30 cellular contexts compared by ENCODE assay signal in the genomic region with DNA sequence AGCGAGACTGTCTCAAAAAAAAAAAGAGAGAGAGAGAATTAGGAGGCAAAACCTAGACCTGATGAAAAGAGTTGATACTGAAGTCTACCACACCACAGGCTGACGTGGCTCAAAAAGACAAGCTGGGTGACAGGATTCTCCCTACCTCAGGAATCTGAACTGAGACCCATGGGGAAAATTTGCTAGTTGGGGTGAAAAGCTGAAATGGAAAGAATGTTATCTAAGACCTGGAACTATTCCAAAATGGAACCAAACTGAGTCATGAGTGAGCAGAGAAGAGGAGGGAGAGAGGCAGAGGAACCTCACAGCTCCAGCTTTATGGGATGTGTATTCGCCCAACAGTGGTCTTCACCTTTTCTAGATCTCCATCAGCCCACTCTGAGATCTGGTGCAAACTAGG.
DNase-seq lines count a peak whose midpoint lies in the region; ATAC-seq and TF ChIP-seq lines count a peak whose summit lies in the region.
"Had no signal": no experiment of that assay in that cellular context is flagged by ENCODE, and none has a peak within 500 bp of the region (broad histone marks: within the 10 kb centered on the region; RNA-seq: fewer than 3 reads in every experiment).

No MANE protein-coding gene starts in this region.

- H3K4me3 Mint-ChIP-seq in T-helper 2 cell treated with Interferon-gamma antibody and Interleukin-4, amounts not matched to agents 5 μg/mL and 100 μg/mL, for 36 hours = no peak overlapping the region
- H3K4me3 Mint-ChIP-seq in stimulated activated naive CD8-positive, alpha-beta T cell treated with anti-CD3 and anti-CD28 coated beads, Interleukin-15, amount 100 ng/mL, for 72 hours = no peak overlapping the region
- H3K4me3 Mint-ChIP-seq: mesothelial cell of epicardium, neural crest cell, type B pancreatic cell had no signal

- no peak for TF ChIP-seq CTCF in fibroblast of pulmonary artery (IDR thresholded peaks at IDR 0.05; ENCODE audit: low read length, missing control alignments)

- peaks cover 12% of the 10 kb centered on the region for H3K4me1 ChIP-seq in effector memory CD4-positive, alpha-beta T cell (ENCODE audit: control insufficient read depth, insufficient read depth, low read length, poor library complexity, severe bottlenecking)

- no peaks in the 10 kb centered on the region for H3K9me3 Mint-ChIP-seq in T-helper 2 cell treated with Interferon-gamma antibody and Interleukin-4, amounts not matched to agents 5 μg/mL and 100 μg/mL, for 36 hours
- H3K9me3 Mint-ChIP-seq in stimulated activated naive CD8-positive, alpha-beta T cell treated with anti-CD3 and anti-CD28 coated beads, Interleukin-15, amount 100 ng/mL, for 72 hours = no peaks in the 10 kb centered on the region
- H3K9me3 Mint-ChIP-seq: mesothelial cell of epicardium, neural crest cell, type B pancreatic cell had no signal

- no peaks in the 10 kb centered on the region for H3K27me3 ChIP-seq in effector memory CD4-positive, alpha-beta T cell (replicated peaks; ENCODE audit: control insufficient read depth, insufficient read depth, low read length, poor library complexity, severe bottlenecking)
- H3K27me3 ChIP-seq: BLaER1 treated with 17β-estradiol and CSF1 and Interleukin-3, amounts not matched to agents 10 nM and 100 nM; gastroesophageal sphincter had no signal

- peaks cover 5% of the 10 kb centered on the region for H3K4me1 Mint-ChIP-seq in T-helper 2 cell treated with Interferon-gamma antibody and Interleukin-4, amounts not matched to agents 5 μg/mL and 100 μg/mL, for 36 hours (ENCODE audit: low read depth)
- peaks cover 8% of the 10 kb centered on the region for H3K4me1 Mint-ChIP-seq in stimulated activated naive CD8-positive, alpha-beta T cell treated with anti-CD3 and anti-CD28 coated beads, Interleukin-15, amount 100 ng/mL, for 72 hours
- H3K4me1 Mint-ChIP-seq: mesothelial cell of epicardium had no signal

- no peak overlapping the region for H3K4me3 ChIP-seq in fibroblast of pulmonary artery (replicated peaks; ENCODE audit: low read depth, low read length)
- no peak overlapping the region for H3K4me3 ChIP-seq in effector memory CD4-positive, alpha-beta T cell (ENCODE audit: insufficient read depth, low read depth, low read length, poor library complexity, severe bottlenecking)
- H3K4me3 ChIP-seq: BLaER1 treated with 17β-estradiol and CSF1 and Interleukin-3, amounts not matched to agents 10 nM and 100 nM; gastroesophageal sphincter had no signal

- H3K36me3 Mint-ChIP-seq in T-helper 2 cell treated with Interferon-gamma antibody and Interleukin-4, amounts not matched to agents 5 μg/mL and 100 μg/mL, for 36 hours (ENCODE audit: low read depth) = peaks cover 69% of the 10 kb centered on the region

- H3K27ac Mint-ChIP-seq in T-helper 2 cell treated with Interferon-gamma antibody and Interleukin-4, amounts not matched to agents 5 μg/mL and 100 μg/mL, for 36 hours = peak overlapping the region; percentile 20
- H3K27ac Mint-ChIP-seq in stimulated activated naive CD8-positive, alpha-beta T cell treated with anti-CD3 and anti-CD28 coated beads, Interleukin-15, amount 100 ng/mL, for 72 hours = peak overlapping the region; percentile 21 to 43
- H3K27ac Mint-ChIP-seq: mesothelial cell of epicardium, progenitor cell of endocrine pancreas, type B pancreatic cell had no signal

- DNase-seq in T-helper 2 cell treated with Interferon-gamma antibody and Interleukin-4, amounts not matched to agents 5 μg/mL and 100 μg/mL, for 36 hours (ENCODE audit: low spot score) = no peak
- DNase-seq in T-helper 2 cell (no peak), NCI-H226 (peak; percentile 84), fibroblast of pulmonary artery (ENCODE audit: low read depth) (peak; percentile 60), cortex of kidney (lab: John Stamatoyannopoulos, UW) (no peak), ecto neural progenitor cell (ENCODE audit: low spot score) (no peak)
- no peak for DNase-seq in stimulated activated naive CD8-positive, alpha-beta T cell treated with anti-CD3 and anti-CD28 coated beads, Interleukin-15, amount 100 ng/mL, for 72 hours
- no peak for DNase-seq in effector memory CD4-positive, alpha-beta T cell
- DNase-seq: 8988T; activated CD4-positive, alpha-beta T cell treated with anti-CD3 and anti-CD28 coated beads, Interleukin-2, amount 50 U/mL, for 1 hour; activated gamma-delta T cell treated with Interleukin-2 at 50 U/mL for 16 hours; Calu3; caudate nucleus; KG1; left colon; MV-4-11; NCI-H187; NCI-H2227 treated with DMSO at 0.1 percent for 48 hours; NCI-H82; PC-3; SIG-M5; stimulated activated CD4-positive, alpha-beta T cell treated with anti-CD3 and anti-CD28 coated beads, Interleukin-1b, Interleukin-23, amount 100 ng/mL, for 48 hours; stimulated activated naive CD4-positive, alpha-beta T cell treated with Interleukin-2 at 50 U/mL for 16 hours had no signal

- peaks cover 75% of the 10 kb centered on the region for H3K36me3 ChIP-seq in effector memory CD4-positive, alpha-beta T cell (ENCODE audit: control insufficient read depth, insufficient read depth, low read length)

- no peaks in the 10 kb centered on the region for H3K27me3 Mint-ChIP-seq in T-helper 2 cell treated with Interferon-gamma antibody and Interleukin-4, amounts not matched to agents 5 μg/mL and 100 μg/mL, for 36 hours (ENCODE audit: low read depth)
- H3K27me3 Mint-ChIP-seq in stimulated activated naive CD8-positive, alpha-beta T cell treated with anti-CD3 and anti-CD28 coated beads, Interleukin-15, amount 100 ng/mL, for 72 hours = no peaks in the 10 kb centered on the region
- H3K27me3 Mint-ChIP-seq: progenitor cell of endocrine pancreas, type B pancreatic cell had no signal

- no peak overlapping the region for H3K27ac ChIP-seq in effector memory CD4-positive, alpha-beta T cell (ENCODE audit: insufficient read depth, low read length, poor library complexity, severe bottlenecking)
- H3K27ac ChIP-seq: gastroesophageal sphincter, VCaP had no signal

- no peaks in the 10 kb centered on the region for H3K9me3 ChIP-seq in effector memory CD4-positive, alpha-beta T cell (ENCODE audit: control insufficient read depth, low read length)
- H3K9me3 ChIP-seq: BLaER1 treated with 17β-estradiol and CSF1 and Interleukin-3, amounts not matched to agents 10 nM and 100 nM; gastroesophageal sphincter had no signal

- no peak for ATAC-seq in stimulated activated naive CD8-positive, alpha-beta T cell treated with anti-CD3 and anti-CD28 coated beads, Interleukin-15, amount 100 ng/mL, for 72 hours
- ATAC-seq: gastroesophageal sphincter, left colon, PC-3 had no signal

Comparison
In these comparisons a context has a peak if more than half of its experiments do, and no peak if none do; other contexts are left out.
1. DNase-seq: peak in NCI-H226 (single experiment) and fibroblast of pulmonary artery (single experiment); none in T-helper 2 cell treated with Interferon-gamma antibody and Interleukin-4, amounts not matched to agents 5 μg/mL and 100 μg/mL, for 36 hours (single experiment), T-helper 2 cell (0 of 5), stimulated activated naive CD8-positive, alpha-beta T cell treated with anti-CD3 and anti-CD28 coated beads, Interleukin-15, amount 100 ng/mL, for 72 hours (0 of 2), cortex of kidney (single experiment), effector memory CD4-positive, alpha-beta T cell (0 of 3) and ecto neural progenitor cell (single experiment).